Comparison of ENCODE assay signal across 8 cellular contexts in genomic region chr16:87382023-87382785, GRCh38.
A peak's percentile ranks its signal among the peaks of the same experiment; 100 is the strongest.
DNase-seq lines count a peak whose midpoint lies in the region; ATAC-seq and TF ChIP-seq lines count a peak whose summit lies in the region.

No MANE protein-coding gene starts in this region.

- peaks cover 0 to 1% of the 10 kb centered on the region in 2 donors for H3K9me3 Mint-ChIP-seq in effector memory CD8-positive, alpha-beta T cell
- no peaks in the 10 kb centered on the region for H3K9me3 Mint-ChIP-seq in nephron

- no peaks in the 10 kb centered on the region for H3K27me3 ChIP-seq in MM.1S (replicated peaks; ENCODE audit: insufficient read depth, low read length)

- no peaks in the 10 kb centered on the region for H4K20me1 ChIP-seq in MM.1S (ENCODE audit: insufficient read depth, low read length)

- 0 out of 2 replicates have a peak, but pooled peaks cover 8% of the 10 kb centered on the region for H3K4me1 ChIP-seq in MM.1S (ENCODE audit: low read length)

- H3K9me3 ChIP-seq in MM.1S (replicated peaks; ENCODE audit: insufficient read depth, low read length), result no peaks in the 10 kb centered on the region

- H3K4me2 ChIP-seq in MM.1S (ENCODE audit: low read depth, low read length), result peak overlapping the region; percentile 57; the same call in 1 of the 2 replicates

- DNase-seq in MM.1S, result no peak
- no peak for DNase-seq in effector memory CD8-positive, alpha-beta T cell
- no peak for DNase-seq in activated CD4-positive, CD25-positive, alpha-beta regulatory T cell treated with anti-CD3 and anti-CD28 coated beads, Interleukin-2, amount 50 U/mL, for 72 hours
- no peak for DNase-seq in SKM-1 treated with dmso at 0.1 percent for 144 hours (lab: John Stamatoyannopoulos, UW; ENCODE audit: unreplicated experiment)
- DNase-seq in pons (ENCODE audit: low spot score), result no peak

- peak overlapping the region; percentile 64 for H3K4me3 ChIP-seq in MM.1S (ENCODE audit: low read length)

- H3K27ac ChIP-seq in C4-2B (peak overlapping the region; percentile 78), MM.1S (ENCODE audit: low read length) (no peak overlapping the region)

- no peaks in the 10 kb centered on the region for H3F3A ChIP-seq in MM.1S (ENCODE audit: insufficient read depth, low read length)

- no peak for ATAC-seq in effector memory CD8-positive, alpha-beta T cell (replicated peaks)
- no peak for ATAC-seq in GM21381 (IDR thresholded peaks at IDR 0.05; ENCODE audit: unreplicated experiment)

- H3K9ac ChIP-seq in MM.1S (ENCODE audit: low read length), result peak overlapping the region; percentile 53; the same call in 1 of the 2 replicates

- peaks cover 39 to 53% of the 10 kb centered on the region in 2 donors for H3K4me1 Mint-ChIP-seq in effector memory CD8-positive, alpha-beta T cell (ENCODE audit: low read depth in 2 of 2)
- H3K4me1 Mint-ChIP-seq in nephron, result peaks cover 34% of the 10 kb centered on the region

- peak overlapping the region; percentile 92 to 95 for H3K4me3 Mint-ChIP-seq in effector memory CD8-positive, alpha-beta T cell
- peak overlapping the region; percentile 86 to 90 (median 90) for H3K4me3 Mint-ChIP-seq in nephron

- TF ChIP-seq CTCF in C4-2B (conservative IDR thresholded peaks at IDR 0.05) (no peak), MM.1S (IDR thresholded peaks at IDR 0.05; ENCODE audit: low read length) (no peak), nephron (IDR thresholded peaks at IDR 0.05; ENCODE audit: unreplicated experiment in 3 of 3) (no peak)

- H3K9me2 ChIP-seq in MM.1S (replicated peaks; ENCODE audit: insufficient read depth, low read length), result no peaks in the 10 kb centered on the region

- H3K27ac Mint-ChIP-seq in effector memory CD8-positive, alpha-beta T cell, result peak overlapping the region; percentile 95 to 99
- peak overlapping the region; percentile 83 to 86 (median 84) for H3K27ac Mint-ChIP-seq in nephron

- no peak overlapping the region for H2AFZ ChIP-seq in MM.1S (ENCODE audit: low read length)

- H3K36me3 ChIP-seq in MM.1S (replicated peaks; ENCODE audit: insufficient read depth, low read length), result no peaks in the 10 kb centered on the region

- no peaks in the 10 kb centered on the region for H3K27me3 Mint-ChIP-seq in effector memory CD8-positive, alpha-beta T cell
- no peaks in the 10 kb centered on the region for H3K27me3 Mint-ChIP-seq in nephron (ENCODE audit: low read depth)

- H3K36me3 Mint-ChIP-seq in effector memory CD8-positive, alpha-beta T cell (ENCODE audit: insufficient read depth), result peaks cover 31% of the 10 kb centered on the region
- H3K36me3 Mint-ChIP-seq in nephron (ENCODE audit: low read depth), result peaks cover 11% of the 10 kb centered on the region

- H3K79me2 ChIP-seq in MM.1S (ENCODE audit: low read length), result peaks cover 39% of the 10 kb centered on the region
